In genomic region chr5:175328687-175329086, GRCh38 we compare ENCODE assay signal across 7 cellular contexts.
"Had no signal": no experiment of that assay in that cellular context is flagged by ENCODE, and none has a peak within 500 bp of the region (broad histone marks: within the 10 kb centered on the region; RNA-seq: fewer than 3 reads in every experiment).

No MANE protein-coding gene starts in this region.

- H3K27ac ChIP-seq: KMS-11 had no signal

- DNase-seq: GOT3, IMR-90, Karpas-422 had no signal

- H3K4me1 ChIP-seq: HAP-1 had no signal

- ATAC-seq: HCT116, K562 had no signal
